ENCODE assay signal across 9 cellular contexts in genomic region chr16:8866884-8867482, GRCh38. TPM values are rescaled to one million over a fixed set of nuclear protein-coding genes. Genes with fewer than 3 reads are reported as not detected.
DNase-seq lines count a peak whose midpoint lies in the region; ATAC-seq, FAIRE-seq and TF ChIP-seq lines count a peak whose summit lies in the region.
"Had no signal": no experiment of that assay in that cellular context is flagged by ENCODE, and none has a peak within 500 bp of the region (broad histone marks: within the 10 kb centered on the region; RNA-seq: fewer than 3 reads in every experiment).

No MANE protein-coding gene starts in this region.

- TF ChIP-seq RAD21 in HepG2 (CRISPR knock-in tag; IDR thresholded peaks at IDR 0.05) = no peak

- H3K27ac Mint-ChIP-seq in activated CD4-positive, alpha-beta T cell treated with anti-CD3 and anti-CD28 coated beads, Interleukin-2, amount 10 ng/mL, durations not matched to agents 24 days and 14 days = peak overlapping the region; percentile 89

- no peak overlapping the region for H2AFZ ChIP-seq in HepG2 (ENCODE audit: low read length)

- peaks cover 63% of the 10 kb centered on the region for H3K79me2 ChIP-seq in HepG2 (ENCODE audit: insufficient read depth, low read length)

- ATAC-seq in HepG2 (no peak), GM21447 (IDR thresholded peaks at IDR 0.05; ENCODE audit: unreplicated experiment) (no peak), HG02610 (IDR thresholded peaks at IDR 0.05; ENCODE audit: unreplicated experiment) (no peak)

- H3K36me3 ChIP-seq in HepG2 (replicated peaks in 1 of 2; ENCODE audit: control insufficient read depth in 1 of 2, insufficient read depth in 2 of 2, low read length in 2 of 2) (no peaks in the 10 kb centered on the region), thymus (ENCODE audit: control insufficient read depth, insufficient read depth) (peaks cover 16% of the 10 kb centered on the region)

- H3K9me3 ChIP-seq in HepG2 (ENCODE audit: low read length) (no peaks in the 10 kb centered on the region), thymus (ENCODE audit: control insufficient read depth) (no peaks in the 10 kb centered on the region)

- BruUV-seq in HepG2 (replicated peaks; lab: Mats Ljungman, UMichigan) = no TSS peak

- peak overlapping the region; percentile 91 for H3K4me2 ChIP-seq in HepG2 (ENCODE audit: low read depth, low read length)

- peak overlapping the region; percentile 85 for H3K4me3 Mint-ChIP-seq in activated CD4-positive, alpha-beta T cell treated with anti-CD3 and anti-CD28 coated beads, Interleukin-2, amount 10 ng/mL, durations not matched to agents 24 days and 14 days

- in situ Hi-C loops in HepG2 (cut with HindIII; ENCODE audit: extremely low pct_ligation_motif_present, low pct_unique_long_range_greater_than_20kb) = no loop called here

- WGBS in adipose tissue, 3 donors = 11 to 16% (median 13%) methylated on average over 25 to 32 of the region's 32 CpGs
- WGBS in HepG2 (ENCODE audit: low lambda C conversion rate) = under 1% methylated on average over 25 of the region's 32 CpGs
- whole genome bisulfite sequencing in thymus = 34% methylated on average over 32 of the region's 32 CpGs

- no peak for TF ChIP-seq POLR2A in HepG2 (IDR thresholded peaks at IDR 0.05; ENCODE audit: insufficient read depth in 1 of 2, low read depth in 2 of 2, low read length in 2 of 2)

- CTCF ChIA-PET in HepG2 (lab: Yijun Ruan, JAX; ENCODE audit: low intra/inter-chr PET ratio, low total read pairs) = no interaction called here

- H3K36me3 Mint-ChIP-seq in activated CD4-positive, alpha-beta T cell treated with anti-CD3 and anti-CD28 coated beads, Interleukin-2, amount 10 ng/mL, durations not matched to agents 24 days and 14 days (ENCODE audit: low read depth) = peaks cover 12% of the 10 kb centered on the region

- peaks cover 44% of the 10 kb centered on the region for H3K4me1 Mint-ChIP-seq in activated CD4-positive, alpha-beta T cell treated with anti-CD3 and anti-CD28 coated beads, Interleukin-2, amount 10 ng/mL, durations not matched to agents 24 days and 14 days

- TF ChIP-seq CTCF in HepG2 (CRISPR knock-in tag; IDR thresholded peaks at IDR 0.05) = no peak

- POLR2A ChIA-PET in HepG2 (lab: Yijun Ruan, JAX) = interaction anchor here (0.7 to 10.4 kb wide), 4 partner anchors 14 to 224 kb away, joined by 4 to 235 read pairs (median 56); partner anchors contain the start of genes HAPSTR1 and LITAFD

- peaks cover 75% of the 10 kb centered on the region for H3K4me1 ChIP-seq in HepG2 (ENCODE audit: insufficient read depth, low read length)
- peaks cover 24% of the 10 kb centered on the region for H3K4me1 ChIP-seq in thymus (ENCODE audit: control insufficient read depth, insufficient read depth, low read length)

- peak; percentile 67 for DNase-seq in activated CD4-positive, alpha-beta T cell treated with anti-CD3 and anti-CD28 coated beads, Interleukin-2, amount 10 ng/mL, durations not matched to agents 24 days and 14 days
- DNase-seq in activated CD4-positive, alpha-beta T cell treated with anti-CD3 and anti-CD28 coated beads for 48 hours = no peak
- no peak for DNase-seq in HepG2 (ENCODE audit: low spot score)
- no peak for DNase-seq in COLO829 (ENCODE audit: low spot score)
- DNase-seq: stimulated activated CD4-positive, alpha-beta T cell treated with anti-CD3 and anti-CD28 coated beads, Interleukin-4, amount 100 ng/mL, for 1 hour had no signal

- no peak for FAIRE-seq in HepG2 (lab: Jason Lieb, UNC)

- intact Hi-C loops in activated CD4-positive, alpha-beta T cell treated with anti-CD3 and anti-CD28 coated beads, Interleukin-2, amount 10 ng/mL, durations not matched to agents 24 days and 14 days (cut with micrococcal nuclease) = loop anchor here (5.0 kb wide), 1 partner anchor 300 kb away; no protein-coding TSS in a partner anchor
- intact Hi-C loops in HepG2 (cut with micrococcal nuclease; ENCODE audit: unreplicated experiment) = loop anchor here (2.0 to 5.0 kb wide), 2 partner anchors 16 to 225 kb away; partner anchors contain the start of gene HAPSTR1

- H3K4me3 ChIP-seq in HepG2 (replicated peaks in 1 of 3; ENCODE audit: insufficient read depth in 1 of 3, low read depth in 2 of 3, low read length in 3 of 3) (peak overlapping the region; percentile 82 to 97 (median 87)), thymus (ENCODE audit: low read length) (peak overlapping the region; percentile 81)

- H4K20me1 ChIP-seq in HepG2 (ENCODE audit: insufficient read depth, low read length) = peaks cover 37% of the 10 kb centered on the region; the same call in 1 of the 2 replicates

- H3K27me3 Mint-ChIP-seq in activated CD4-positive, alpha-beta T cell treated with anti-CD3 and anti-CD28 coated beads, Interleukin-2, amount 10 ng/mL, durations not matched to agents 24 days and 14 days = no peaks in the 10 kb centered on the region

- TF ChIP-seq EP300 in HepG2 (IDR thresholded peaks at IDR 0.05; ENCODE audit: low read depth in 2 of 2, low read length in 2 of 2) (no peak), HepG2 (CRISPR knock-in tag; IDR thresholded peaks at IDR 0.05; ENCODE audit: borderline replicate concordance) (no peak)

- H3K27ac ChIP-seq in adipose tissue (ENCODE audit: low read depth, low read length) = peak overlapping the region; percentile 19
- H3K27ac ChIP-seq in HepG2 (ENCODE audit: extremely low read length, insufficient read depth, low read length) = peak overlapping the region; percentile 95
- H3K27ac ChIP-seq in thymus (ENCODE audit: low read depth) = no peak overlapping the region

- H3K9ac ChIP-seq in HepG2 (ENCODE audit: insufficient read depth, low read depth, low read length) = peak overlapping the region; percentile 86

- H3K9me3 Mint-ChIP-seq in activated CD4-positive, alpha-beta T cell treated with anti-CD3 and anti-CD28 coated beads, Interleukin-2, amount 10 ng/mL, durations not matched to agents 24 days and 14 days = no peaks in the 10 kb centered on the region

- H3K27me3 ChIP-seq in HepG2 (ENCODE audit: control insufficient read depth in 1 of 2, insufficient read depth in 2 of 2, low read length in 2 of 2) (no peaks in the 10 kb centered on the region; a peak in 1 of 5 replicates), thymus (ENCODE audit: control insufficient read depth, insufficient read depth) (no peaks in the 10 kb centered on the region)

RNA-seq across cellular contexts. Expression of gene CARHSP1, which starts 1.8 kb away (rescaled TPM):
- total RNA-seq in activated CD4-positive, alpha-beta T cell treated with anti-CD3 and anti-CD28 coated beads, Interleukin-2, amount 10 ng/mL, durations not matched to agents 24 days and 14 days = 67.7 and 73.3 TPM in 2 replicates
- polyA plus RNA-seq in adipose tissue (100 to 1,000 TPM in 2 of 3 donors, 10 to 100 TPM in 1; 45.3 to 236 (median 125) TPM), HepG2 (2011; rRNA removed) (173 and 193 TPM in 2 replicates), thymus (100 TPM)
- 345 and 349 TPM in 2 replicates for total RNA-seq in HepG2 (2016; rRNA removed; fragmentation: Illumina TruSeq; extraction: Trizol)
- 202 and 227 TPM in 2 replicates for total RNA-seq in HepG2 (2016; cell fraction: cytosol; rRNA removed; fragmentation: Illumina TruSeq; extraction: Trizol; ENCODE audit: low read depth)
- 351 and 370 TPM in 2 replicates for total RNA-seq in HepG2 (2016; cell fraction: insoluble cytoplasmic fraction; rRNA removed; fragmentation: Illumina TruSeq; extraction: Trizol)
- 185 and 210 TPM in 2 replicates for total RNA-seq in HepG2 (2016; cell fraction: membrane; rRNA removed; fragmentation: Illumina TruSeq; extraction: Trizol)
- total RNA-seq in HepG2 (2016; cell fraction: nucleus; rRNA removed; fragmentation: Illumina TruSeq; extraction: Trizol) = 126 and 138 TPM in 2 replicates
- 139 and 221 TPM in 2 replicates for polyA plus RNA-seq in HepG2 (2011; cell fraction: cytosol; rRNA removed)
- 209 and 223 TPM in 2 replicates for polyA plus RNA-seq in HepG2 (2011; cell fraction: nucleus; rRNA removed)
- polyA plus RNA-seq in HepG2 (2012) = 167 and 252 TPM in 2 replicates
- 224 and 244 TPM in 2 replicates for polyA plus RNA-seq in HepG2 (2016; cell fraction: cytosol; fragmentation: Illumina TruSeq; extraction: Trizol; ENCODE audit: low read depth)
- 425 and 448 TPM in 2 replicates for polyA plus RNA-seq in HepG2 (2016; cell fraction: insoluble cytoplasmic fraction; fragmentation: Illumina TruSeq; extraction: Trizol; ENCODE audit: low read depth)
- polyA plus RNA-seq in HepG2 (2016; cell fraction: membrane; fragmentation: Illumina TruSeq; extraction: Trizol; ENCODE audit: low read depth) = 197 and 214 TPM in 2 replicates
- 269 and 287 TPM in 2 replicates for polyA plus RNA-seq in HepG2 (2016; cell fraction: nucleus; fragmentation: Illumina TruSeq; extraction: Trizol; ENCODE audit: insufficient read depth, low read depth)
- 186 and 379 TPM in 2 replicates for polyA minus RNA-seq in HepG2 (2011; rRNA and poly(A)+ RNA removed; ENCODE audit: low replicate concordance)
- 166 and 175 TPM in 2 replicates for polyA minus RNA-seq in HepG2 (2011; cell fraction: cytosol; rRNA and poly(A)+ RNA removed)
- 55.6 and 67.6 TPM in 2 replicates for polyA minus RNA-seq in HepG2 (2011; cell fraction: nucleus; rRNA and poly(A)+ RNA removed)

RNA-seq across cellular contexts. Expression of gene LITAFD, which starts 15.2 kb away (rescaled TPM):
- total RNA-seq in activated CD4-positive, alpha-beta T cell treated with anti-CD3 and anti-CD28 coated beads, Interleukin-2, amount 10 ng/mL, durations not matched to agents 24 days and 14 days = not detected in 2 replicates
- polyA plus RNA-seq in adipose tissue = not detected
- not detected in 2 replicates for total RNA-seq in HepG2 (2016; rRNA removed; fragmentation: Illumina TruSeq; extraction: Trizol)
- not detected in 2 replicates for total RNA-seq in HepG2 (2016; cell fraction: cytosol; rRNA removed; fragmentation: Illumina TruSeq; extraction: Trizol; ENCODE audit: low read depth)
- total RNA-seq in HepG2 (2016; cell fraction: insoluble cytoplasmic fraction; rRNA removed; fragmentation: Illumina TruSeq; extraction: Trizol) = not detected in 2 replicates
- total RNA-seq in HepG2 (2016; cell fraction: membrane; rRNA removed; fragmentation: Illumina TruSeq; extraction: Trizol) = 0.19 TPM in 1 of 2 replicates, not detected in the other
- total RNA-seq in HepG2 (2016; cell fraction: nucleus; rRNA removed; fragmentation: Illumina TruSeq; extraction: Trizol) = not detected in 2 replicates
- polyA plus RNA-seq in HepG2 (2011; rRNA removed) = 0.14 TPM in 1 of 2 replicates, not detected in the other
- polyA plus RNA-seq in HepG2 (2011; cell fraction: cytosol; rRNA removed) = not detected in 2 replicates
- polyA plus RNA-seq in HepG2 (2011; cell fraction: nucleus; rRNA removed) = not detected in 2 replicates
- polyA plus RNA-seq in HepG2 (2012) = not detected in 2 replicates
- not detected in 2 replicates for polyA plus RNA-seq in HepG2 (2016; cell fraction: cytosol; fragmentation: Illumina TruSeq; extraction: Trizol; ENCODE audit: low read depth)
- not detected in 2 replicates for polyA plus RNA-seq in HepG2 (2016; cell fraction: insoluble cytoplasmic fraction; fragmentation: Illumina TruSeq; extraction: Trizol; ENCODE audit: low read depth)
- polyA plus RNA-seq in HepG2 (2016; cell fraction: membrane; fragmentation: Illumina TruSeq; extraction: Trizol; ENCODE audit: low read depth) = not detected in 2 replicates
- polyA plus RNA-seq in HepG2 (2016; cell fraction: nucleus; fragmentation: Illumina TruSeq; extraction: Trizol; ENCODE audit: insufficient read depth, low read depth) = not detected in 2 replicates
- polyA minus RNA-seq in HepG2 (2011; rRNA and poly(A)+ RNA removed; ENCODE audit: low replicate concordance) = 0.12 TPM in 1 of 2 replicates, not detected in the other
- polyA minus RNA-seq in HepG2 (2011; cell fraction: cytosol; rRNA and poly(A)+ RNA removed) = not detected in 2 replicates
- polyA minus RNA-seq in HepG2 (2011; cell fraction: nucleus; rRNA and poly(A)+ RNA removed) = not detected in 2 replicates
- polyA plus RNA-seq in thymus = not detected
